ENCODE assay signal across 8 cellular contexts in the genomic region with DNA sequence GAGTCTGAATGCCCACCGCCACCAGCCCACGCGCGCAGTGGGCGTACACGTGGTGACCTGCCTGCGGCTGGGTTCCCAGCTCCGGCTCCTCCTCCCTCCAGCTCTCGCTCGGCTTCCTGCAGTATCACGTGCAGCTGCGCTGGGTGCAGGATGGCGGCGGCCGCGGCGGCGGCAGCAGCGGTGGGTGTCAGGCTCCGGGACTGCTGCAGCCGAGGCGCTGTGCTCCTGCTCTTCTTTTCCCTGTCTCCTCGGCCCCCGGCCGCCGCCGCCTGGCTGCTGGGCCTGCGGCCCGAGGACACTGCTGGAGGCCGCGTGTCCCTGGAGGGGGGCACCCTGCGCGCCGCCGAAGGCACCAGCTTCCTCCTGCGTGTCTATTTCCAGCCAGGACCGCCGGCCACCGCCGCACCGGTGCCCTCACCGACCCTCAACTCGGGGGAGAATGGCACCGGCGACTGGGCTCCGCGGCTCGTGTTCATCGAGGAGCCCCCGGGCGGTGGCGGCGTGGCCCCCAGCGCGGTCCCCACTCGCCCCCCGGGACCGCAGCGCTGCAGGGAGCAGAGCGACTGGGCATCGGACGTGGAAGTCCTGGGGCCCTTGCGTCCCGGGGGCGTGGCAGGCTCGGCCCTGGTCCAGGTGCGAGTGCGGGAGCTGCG. TPM values are rescaled to one million over a fixed set of nuclear protein-coding genes. Genes with fewer than 3 reads are reported as not detected.
DNase-seq lines count a peak whose midpoint lies in the region; ATAC-seq, FAIRE-seq and TF ChIP-seq lines count a peak whose summit lies in the region.

CNNM1 (plus strand) TSS at position 119 of the 653 bp plus-strand sequence; CDS start at position 151, 32 bp downstream.

- 0% methylated on average over 66 of the region's 69 CpGs; no CpG with 5 or more reads in 1 of the 2 donors for WGBS in body of pancreas, 2 donors

- no peaks in the 10 kb centered on the region for H3K27me3 ChIP-seq in body of pancreas

- DNase-seq in GM12892 (ENCODE audit: insufficient read length) (peak; percentile 34), NCI-H526 treated with DMSO at 0.1 percent for 48 hours (lab: John Stamatoyannopoulos, UW) (peak; percentile 26), body of pancreas (peak; percentile 43 to 63 (median 55)), kidney (peak; percentile 79), COR-L47 (lab: John Stamatoyannopoulos, UW) (no peak)
- peak; percentile 51 for DNase-seq in stimulated activated CD4-positive, alpha-beta T cell treated with anti-CD3 and anti-CD28 coated beads, Interleukin-1b, Interleukin-23, amount 100 ng/mL, for 48 hours

- H3K4me3 ChIP-seq in body of pancreas (peak within 1 kb of the TSS; percentile 40 to 49), kidney (ENCODE audit: low read length in 2 of 2) (peak within 1 kb of the TSS; percentile 19 to 46)

- no peaks in the 10 kb centered on the region for H3K36me3 ChIP-seq in body of pancreas (replicated peaks in 1 of 2; ENCODE audit: insufficient read depth in 1 of 2, low read depth in 2 of 2)
- no peaks in the 10 kb centered on the region for H3K36me3 ChIP-seq in kidney (ENCODE audit: control insufficient read depth in 1 of 2, insufficient read depth in 2 of 2, low read length in 2 of 2)

- H3K9ac ChIP-seq in kidney (ENCODE audit: low read length in 2 of 2), result no peak within 1 kb of the TSS

- peak; percentile 68 for ATAC-seq in HG02571 (IDR thresholded peaks at IDR 0.05; ENCODE audit: unreplicated experiment)
- ATAC-seq in body of pancreas, result peak; percentile 70
- ATAC-seq in HG03469 (IDR thresholded peaks at IDR 0.05; ENCODE audit: unreplicated experiment), result no peak

- no peak for TF ChIP-seq CTCF in body of pancreas (IDR thresholded peaks at IDR 0.05)
- no peak for TF ChIP-seq CTCF in kidney (IDR thresholded peaks at IDR 0.05; ENCODE audit: borderline replicate concordance, extremely low read depth, insufficient read depth)

- H3K9me3 ChIP-seq in body of pancreas, result no peaks in the 10 kb centered on the region
- H3K9me3 ChIP-seq in kidney (ENCODE audit: control insufficient read depth in 1 of 2, low read length in 2 of 2), result no peaks in the 10 kb centered on the region

- H3K27ac ChIP-seq in body of pancreas (no peak within 1 kb of the TSS), kidney (ENCODE audit: low read depth in 2 of 2, low read length in 2 of 2) (no peak within 1 kb of the TSS)

- intact Hi-C loops in body of pancreas (cut with DNase I) (no loop called here), kidney (cut with DNase I) (no loop called here)

- TF ChIP-seq POLR2A in GM12892 (IDR thresholded peaks at IDR 0.05; ENCODE audit: low read depth, low read length), result no peak
- peak in 2 of 3 donors; percentile 26 to 35 for TF ChIP-seq POLR2A in body of pancreas (IDR thresholded peaks at IDR 0.05)

- FAIRE-seq in GM12892 (lab: Jason Lieb, UNC) (no peak), kidney (lab: Jason Lieb, UNC) (no peak)

- H3K4me1 ChIP-seq in body of pancreas (peaks cover 23% of the 10 kb centered on the region), kidney (ENCODE audit: control insufficient read depth in 1 of 2, insufficient read depth in 1 of 2, low read depth in 1 of 2, low read length in 2 of 2) (peaks cover 0 to 9% of the 10 kb centered on the region in 2 donors)

RNA-seq across cellular contexts. Expression of gene CNNM1, which starts in this region (rescaled TPM):
- polyA plus RNA-seq in GM12892 (2012; ENCODE audit: missing spikeins), result 0.28 TPM
- total RNA-seq in body of pancreas (1 to 10 TPM; 1.3 to 1.6 TPM), kidney (0.85 TPM)
- polyA plus RNA-seq in kidney (ENCODE audit: insufficient read depth, low read depth, low replicate concordance), result 0.49 TPM

Comparison
In these comparisons a context has a peak if more than half of its experiments do, and no peak if none do; other contexts are left out.
1. Peak in DNase-seq and H3K4me3 ChIP-seq in kidney; RNA of the gene not detected or under 1 TPM.